ENCODE assay signal across 8 cellular contexts in the genomic region with DNA sequence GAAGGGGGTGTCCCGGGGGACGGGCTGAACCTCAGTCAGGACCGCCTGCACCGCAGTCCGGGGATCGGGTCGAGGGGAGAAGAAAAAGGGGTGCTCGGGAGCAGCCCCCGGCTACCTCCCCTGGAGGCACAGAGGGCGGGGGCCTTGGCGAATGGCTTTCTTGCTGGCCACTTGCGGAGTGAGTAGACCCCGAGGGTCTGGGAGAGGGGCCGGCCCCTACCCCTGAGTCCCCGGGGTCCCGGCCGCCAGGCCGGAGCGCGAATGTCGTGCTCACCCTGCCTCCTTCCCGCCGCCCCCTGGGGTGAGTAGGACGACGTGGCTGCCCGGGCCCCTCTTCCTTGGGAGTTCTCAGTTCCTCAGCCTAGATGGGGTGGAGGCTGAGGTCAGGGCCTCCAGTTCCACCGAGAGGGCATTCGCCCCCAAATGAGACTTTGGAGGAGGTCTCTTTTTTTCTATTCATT.
DNase-seq lines count a peak whose midpoint lies in the region; ATAC-seq and TF ChIP-seq lines count a peak whose summit lies in the region.

No MANE protein-coding gene starts in this region.

- peak overlapping the region; percentile 93 for H3K27ac Mint-ChIP-seq in stimulated activated naive B cell treated with anti-CD40 and anti-IgM and Interleukin-4, amounts not matched to agents 10 μg/mL and 1 μg/mL and 100 μg/mL, for 72 hours

- peaks cover 25 to 34% of the 10 kb centered on the region in 2 donors for H3K4me1 Mint-ChIP-seq in stimulated activated naive B cell treated with anti-CD40 and anti-IgM and Interleukin-4, amounts not matched to agents 10 μg/mL and 1 μg/mL and 100 μg/mL, for 72 hours

- H3K4me1 ChIP-seq in adrenal gland (replicated peaks in 1 of 2) (peaks cover 20 to 46% of the 10 kb centered on the region in 2 donors), iPS-20b (ENCODE audit: insufficient read depth, low read length) (peaks cover 15% of the 10 kb centered on the region)

- no peak for DNase-seq in GM06990 (ENCODE audit: extremely low read depth, insufficient read length)
- no peak for DNase-seq in Jurkat, Clone E6-1 (ENCODE audit: low read depth, low spot score)
- DNase-seq in adrenal gland, result no peak
- DNase-seq in stimulated activated naive B cell treated with anti-CD40 and anti-IgM and Interleukin-4, amounts not matched to agents 10 μg/mL and 1 μg/mL and 100 μg/mL, for 72 hours, result no peak
- no peak for DNase-seq in GF-D8 (lab: John Stamatoyannopoulos, UW)
- no peak for DNase-seq in NCI-H1436 treated with DMSO at 0.1 percent for 48 hours (lab: John Stamatoyannopoulos, UW)

- intact Hi-C loops in adrenal gland (cut with DNase I), result no loop called here

- ATAC-seq in GM21526 (IDR thresholded peaks at IDR 0.05; ENCODE audit: low FRiP score, unreplicated experiment), result peak; percentile 27
- peak; percentile 38 to 41 for ATAC-seq in stimulated activated naive B cell treated with anti-CD40 and anti-IgM and Interleukin-4, amounts not matched to agents 10 μg/mL and 1 μg/mL and 100 μg/mL, for 72 hours (replicated peaks)

- H3K27ac ChIP-seq in adrenal gland, result peak overlapping the region; percentile 9 to 90 (median 77)
- peak overlapping the region; percentile 82 for H3K27ac ChIP-seq in iPS-20b (ENCODE audit: low read length)

- H3K9ac ChIP-seq in iPS-20b (ENCODE audit: low read depth, low read length), result peak overlapping the region; percentile 81; the same call in 1 of the 2 replicates

- H3K27me3 ChIP-seq in GM06990 (replicated peaks; ENCODE audit: control insufficient read depth, insufficient read depth, low read length) (no peaks in the 10 kb centered on the region), adrenal gland (no peaks in the 10 kb centered on the region), iPS-20b (ENCODE audit: insufficient read depth, low read length) (peaks cover 6% of the 10 kb centered on the region; the same call in 1 of the 2 replicates)

- TF ChIP-seq POLR2A in adrenal gland (IDR thresholded peaks at IDR 0.05), result no peak

- no peaks in the 10 kb centered on the region; the same call in none of the 2 replicates for H3K36me3 ChIP-seq in GM06990 (ENCODE audit: control insufficient read depth, insufficient read depth, low read length)
- no peaks in the 10 kb centered on the region for H3K36me3 ChIP-seq in adrenal gland (replicated peaks in 1 of 2)
- no peaks in the 10 kb centered on the region for H3K36me3 ChIP-seq in iPS-20b (ENCODE audit: insufficient read depth, low read depth, low read length)

- H3K4me3 ChIP-seq in GM06990 (replicated peaks; ENCODE audit: low read depth, low read length) (peak overlapping the region; percentile 90), adrenal gland (peak overlapping the region in 3 of 4 donors; percentile 72 to 86 (median 79)), iPS-20b (ENCODE audit: low read length) (peak overlapping the region; percentile 91)
- peak overlapping the region; percentile 81 for H3K4me3 ChIP-seq in Jurkat, Clone E6-1 (ENCODE audit: low read length)

- WGBS in adrenal gland, 4 donors, result 0 to 2% (median 1%) methylated on average over 14 to 28 of the region's 28 CpGs

- peak overlapping the region; percentile 84 to 89 for H3K4me3 Mint-ChIP-seq in stimulated activated naive B cell treated with anti-CD40 and anti-IgM and Interleukin-4, amounts not matched to agents 10 μg/mL and 1 μg/mL and 100 μg/mL, for 72 hours

- TF ChIP-seq CTCF in GM06990 (IDR thresholded peaks at IDR 0.05; ENCODE audit: insufficient read depth, low read length, poor library complexity, severe bottlenecking), result no peak
- peak in 1 of 6 experiments; percentile 4 for TF ChIP-seq CTCF in adrenal gland (IDR thresholded peaks at IDR 0.05)

- H3K9me3 Mint-ChIP-seq in stimulated activated naive B cell treated with anti-CD40 and anti-IgM and Interleukin-4, amounts not matched to agents 10 μg/mL and 1 μg/mL and 100 μg/mL, for 72 hours, result no peaks in the 10 kb centered on the region

- no peaks in the 10 kb centered on the region for H3K36me3 Mint-ChIP-seq in stimulated activated naive B cell treated with anti-CD40 and anti-IgM and Interleukin-4, amounts not matched to agents 10 μg/mL and 1 μg/mL and 100 μg/mL, for 72 hours

- H3K9me3 ChIP-seq in adrenal gland (replicated peaks in 1 of 3), result no peaks in the 10 kb centered on the region
- no peaks in the 10 kb centered on the region for H3K9me3 ChIP-seq in iPS-20b (ENCODE audit: insufficient read depth, low read depth, low read length)

- H3K27me3 Mint-ChIP-seq in stimulated activated naive B cell treated with anti-CD40 and anti-IgM and Interleukin-4, amounts not matched to agents 10 μg/mL and 1 μg/mL and 100 μg/mL, for 72 hours, result no peaks in the 10 kb centered on the region
